Comparison of ENCODE assay signal across 1 cellular context in genomic region chr10:30821269-30821993, GRCh38.
TF ChIP-seq lines count a peak whose summit lies in the region.

No MANE protein-coding gene starts in this region.

TF ChIP-seq in K562, 482 proteins besides CTCF, POLR2A, EP300 and RAD21 (continued from another document):
- TF ChIP-seq, protein P1, sequence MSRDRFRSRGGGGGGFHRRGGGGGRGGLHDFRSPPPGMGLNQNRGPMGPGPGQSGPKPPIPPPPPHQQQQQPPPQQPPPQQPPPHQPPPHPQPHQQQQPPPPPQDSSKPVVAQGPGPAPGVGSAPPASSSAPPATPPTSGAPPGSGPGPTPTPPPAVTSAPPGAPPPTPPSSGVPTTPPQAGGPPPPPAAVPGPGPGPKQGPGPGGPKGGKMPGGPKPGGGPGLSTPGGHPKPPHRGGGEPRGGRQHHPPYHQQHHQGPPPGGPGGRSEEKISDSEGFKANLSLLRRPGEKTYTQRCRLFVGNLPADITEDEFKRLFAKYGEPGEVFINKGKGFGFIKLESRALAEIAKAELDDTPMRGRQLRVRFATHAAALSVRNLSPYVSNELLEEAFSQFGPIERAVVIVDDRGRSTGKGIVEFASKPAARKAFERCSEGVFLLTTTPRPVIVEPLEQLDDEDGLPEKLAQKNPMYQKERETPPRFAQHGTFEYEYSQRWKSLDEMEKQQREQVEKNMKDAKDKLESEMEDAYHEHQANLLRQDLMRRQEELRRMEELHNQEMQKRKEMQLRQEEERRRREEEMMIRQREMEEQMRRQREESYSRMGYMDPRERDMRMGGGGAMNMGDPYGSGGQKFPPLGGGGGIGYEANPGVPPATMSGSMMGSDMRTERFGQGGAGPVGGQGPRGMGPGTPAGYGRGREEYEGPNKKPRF (IDR thresholded peaks at IDR 0.05; ENCODE audit: low read depth, low read length) = no peak
- TF ChIP-seq BHLHE40 (IDR thresholded peaks at IDR 0.05; ENCODE audit: low read length) (0 out of 2 replicates have a peak, but pooled peaks have one; percentile 41), PKNOX1 (IDR thresholded peaks at IDR 0.05) (0 out of 2 replicates have a peak, but pooled peaks have one; percentile 24), GATA2 (CRISPR knock-in tag; IDR thresholded peaks at IDR 0.05) (peak; percentile 73), PHF20 (IDR thresholded peaks at IDR 0.05; ENCODE audit: partially characterized antibody) (no peak), ZNF639 (CRISPR knock-in tag; conservative IDR thresholded peaks at IDR 0.05 in 1 of 2, IDR thresholded peaks at IDR 0.05 in 1 of 2) (peak in 1 of 2 experiments; percentile 71; a peak in 1 of 4 replicates), NCOA1 (IDR thresholded peaks at IDR 0.05; ENCODE audit: low read depth) (0 out of 2 replicates have a peak, but pooled peaks have one; percentile 46), TCF3 (CRISPR knock-in tag; IDR thresholded peaks at IDR 0.05) (peak; percentile 75), MEF2D (tag; conservative IDR thresholded peaks at IDR 0.05; ENCODE audit: low read depth) (no peak), STAT5A (IDR thresholded peaks at IDR 0.05; ENCODE audit: borderline replicate concordance, low read length) (peak; percentile 25; the same call in 1 of the 2 replicates), ZNF699 (CRISPR knock-in tag; IDR thresholded peaks at IDR 0.05; ENCODE audit: insufficient replicate concordance) (no peak), CBFA2T3 (IDR thresholded peaks at IDR 0.05) (peak; percentile 88), MEIS2 (IDR thresholded peaks at IDR 0.05; ENCODE audit: partially characterized antibody) (peak; percentile 24), MAFK (IDR thresholded peaks at IDR 0.05; ENCODE audit: low read length) (no peak), NCOR1 (IDR thresholded peaks at IDR 0.05) (peak; percentile 80), BCOR (IDR thresholded peaks at IDR 0.05) (peak; percentile 40; the same call in 1 of the 2 replicates), TAL1 (IDR thresholded peaks at IDR 0.05) (peak; percentile 84), SRF (CRISPR knock-in tag; IDR thresholded peaks at IDR 0.05) (no peak), SMARCE1 (IDR thresholded peaks at IDR 0.05) (peak; percentile 65; the same call in 1 of the 2 replicates), PML (IDR thresholded peaks at IDR 0.05; ENCODE audit: low read length) (peak; percentile 26; the same call in 1 of the 2 replicates), STAT5B (CRISPR knock-in tag; IDR thresholded peaks at IDR 0.05) (no peak)
